In the genomic region with DNA sequence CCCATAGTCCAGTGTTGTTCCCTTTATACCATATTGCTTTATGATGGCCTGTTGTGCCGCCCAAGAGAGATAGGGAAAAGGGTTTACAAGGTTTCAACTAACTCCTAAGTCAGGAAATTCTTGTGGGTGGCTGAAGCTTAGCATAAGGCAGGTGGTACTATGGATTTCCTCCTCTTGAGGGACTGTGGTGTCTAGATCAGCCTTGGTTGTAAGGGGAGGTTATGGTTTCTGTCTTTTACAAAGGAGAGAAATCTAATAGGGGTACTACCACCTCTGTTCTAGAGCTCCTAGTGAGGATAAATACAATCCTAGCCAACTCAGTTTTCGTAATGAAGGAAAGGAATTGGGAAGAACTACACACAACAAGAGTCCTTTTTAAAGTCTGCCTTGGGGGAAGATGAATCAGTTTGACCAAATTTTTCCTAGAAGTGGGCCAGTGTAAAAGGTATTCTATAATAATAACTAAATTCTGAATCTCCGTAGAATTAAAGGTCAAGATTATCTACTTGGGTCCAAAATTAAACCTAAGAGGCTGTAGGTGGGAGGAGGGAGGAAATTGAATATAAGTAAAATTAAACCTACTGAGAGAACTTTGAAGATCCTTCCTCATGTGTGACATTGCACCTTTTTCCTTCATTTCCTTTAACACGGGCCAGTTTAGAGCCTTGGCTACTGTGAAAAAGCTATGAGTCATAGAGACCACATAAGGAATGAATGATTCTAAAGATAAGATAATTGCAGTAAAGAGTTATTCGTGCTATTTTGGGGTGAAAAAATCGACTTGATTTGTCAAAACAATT, we compare ENCODE assay signal across 1 cellular context.
TF ChIP-seq lines count a peak whose summit lies in the region.

No MANE protein-coding gene starts in this region.

TF ChIP-seq in GM12878, 131 proteins besides CTCF, POLR2A, EP300 and RAD21:
- TF ChIP-seq ASH2L (IDR thresholded peaks at IDR 0.05; ENCODE audit: borderline replicate concordance, low read depth) (no peak), CHD1 (IDR thresholded peaks at IDR 0.05; ENCODE audit: low read depth, low read length) (no peak), ESRRA (IDR thresholded peaks at IDR 0.05; ENCODE audit: low read length) (no peak), MYC (IDR thresholded peaks at IDR 0.05; ENCODE audit: insufficient read depth, insufficient read length, insufficient replicate concordance, low read length, severe bottlenecking) (no peak), MEF2B (IDR thresholded peaks at IDR 0.05; ENCODE audit: partially characterized antibody, poor library complexity, severe bottlenecking) (no peak), FOS (IDR thresholded peaks at IDR 0.05; ENCODE audit: borderline replicate concordance, extremely low read depth, insufficient read length) (no peak), GATAD2B (conservative IDR thresholded peaks at IDR 0.05; ENCODE audit: low read depth) (no peak), RCOR1 (conservative IDR thresholded peaks at IDR 0.05; ENCODE audit: low read depth, low read length) (no peak), STAT1 (conservative IDR thresholded peaks at IDR 0.05) (no peak), RBBP5 (conservative IDR thresholded peaks at IDR 0.05) (no peak)
- TF ChIP-seq, protein P1, sequence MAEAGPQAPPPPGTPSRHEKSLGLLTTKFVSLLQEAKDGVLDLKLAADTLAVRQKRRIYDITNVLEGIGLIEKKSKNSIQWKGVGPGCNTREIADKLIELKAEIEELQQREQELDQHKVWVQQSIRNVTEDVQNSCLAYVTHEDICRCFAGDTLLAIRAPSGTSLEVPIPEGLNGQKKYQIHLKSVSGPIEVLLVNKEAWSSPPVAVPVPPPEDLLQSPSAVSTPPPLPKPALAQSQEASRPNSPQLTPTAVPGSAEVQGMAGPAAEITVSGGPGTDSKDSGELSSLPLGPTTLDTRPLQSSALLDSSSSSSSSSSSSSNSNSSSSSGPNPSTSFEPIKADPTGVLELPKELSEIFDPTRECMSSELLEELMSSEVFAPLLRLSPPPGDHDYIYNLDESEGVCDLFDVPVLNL (IDR thresholded peaks at IDR 0.05; ENCODE audit: low read depth, low read length), result no peak
- TF ChIP-seq, protein P2, sequence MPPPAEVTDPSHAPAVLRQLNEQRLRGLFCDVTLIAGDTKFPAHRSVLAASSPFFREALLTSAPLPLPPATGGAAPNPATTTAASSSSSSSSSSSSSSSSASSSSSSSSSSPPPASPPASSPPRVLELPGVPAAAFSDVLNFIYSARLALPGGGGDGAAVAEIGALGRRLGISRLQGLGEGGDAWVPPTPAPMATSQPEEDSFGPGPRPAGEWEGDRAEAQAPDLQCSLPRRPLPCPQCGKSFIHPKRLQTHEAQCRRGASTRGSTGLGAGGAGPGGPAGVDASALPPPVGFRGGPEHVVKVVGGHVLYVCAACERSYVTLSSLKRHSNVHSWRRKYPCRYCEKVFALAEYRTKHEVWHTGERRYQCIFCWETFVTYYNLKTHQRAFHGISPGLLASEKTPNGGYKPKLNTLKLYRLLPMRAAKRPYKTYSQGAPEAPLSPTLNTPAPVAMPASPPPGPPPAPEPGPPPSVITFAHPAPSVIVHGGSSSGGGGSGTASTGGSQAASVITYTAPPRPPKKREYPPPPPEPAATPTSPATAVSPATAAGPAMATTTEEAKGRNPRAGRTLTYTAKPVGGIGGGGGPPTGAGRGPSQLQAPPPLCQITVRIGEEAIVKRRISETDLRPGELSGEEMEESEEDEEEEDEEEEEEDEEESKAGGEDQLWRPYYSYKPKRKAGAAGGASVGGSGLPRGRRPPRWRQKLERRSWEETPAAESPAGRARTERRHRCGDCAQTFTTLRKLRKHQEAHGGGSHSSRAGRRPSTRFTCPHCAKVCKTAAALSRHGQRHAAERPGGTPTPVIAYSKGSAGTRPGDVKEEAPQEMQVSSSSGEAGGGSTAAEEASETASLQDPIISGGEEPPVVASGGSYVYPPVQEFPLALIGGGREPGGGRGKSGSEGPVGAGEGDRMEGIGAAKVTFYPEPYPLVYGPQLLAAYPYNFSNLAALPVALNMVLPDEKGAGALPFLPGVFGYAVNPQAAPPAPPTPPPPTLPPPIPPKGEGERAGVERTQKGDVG (CRISPR knock-in tag; IDR thresholded peaks at IDR 0.05), result no peak
- TF ChIP-seq, protein P3, sequence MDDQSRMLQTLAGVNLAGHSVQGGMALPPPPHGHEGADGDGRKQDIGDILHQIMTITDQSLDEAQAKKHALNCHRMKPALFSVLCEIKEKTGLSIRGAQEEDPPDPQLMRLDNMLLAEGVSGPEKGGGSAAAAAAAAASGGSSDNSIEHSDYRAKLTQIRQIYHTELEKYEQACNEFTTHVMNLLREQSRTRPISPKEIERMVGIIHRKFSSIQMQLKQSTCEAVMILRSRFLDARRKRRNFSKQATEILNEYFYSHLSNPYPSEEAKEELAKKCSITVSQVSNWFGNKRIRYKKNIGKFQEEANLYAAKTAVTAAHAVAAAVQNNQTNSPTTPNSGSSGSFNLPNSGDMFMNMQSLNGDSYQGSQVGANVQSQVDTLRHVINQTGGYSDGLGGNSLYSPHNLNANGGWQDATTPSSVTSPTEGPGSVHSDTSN (IDR thresholded peaks at IDR 0.05; ENCODE audit: insufficient replicate concordance, low read depth, low read length), result no peak
- TF ChIP-seq, protein P4, sequence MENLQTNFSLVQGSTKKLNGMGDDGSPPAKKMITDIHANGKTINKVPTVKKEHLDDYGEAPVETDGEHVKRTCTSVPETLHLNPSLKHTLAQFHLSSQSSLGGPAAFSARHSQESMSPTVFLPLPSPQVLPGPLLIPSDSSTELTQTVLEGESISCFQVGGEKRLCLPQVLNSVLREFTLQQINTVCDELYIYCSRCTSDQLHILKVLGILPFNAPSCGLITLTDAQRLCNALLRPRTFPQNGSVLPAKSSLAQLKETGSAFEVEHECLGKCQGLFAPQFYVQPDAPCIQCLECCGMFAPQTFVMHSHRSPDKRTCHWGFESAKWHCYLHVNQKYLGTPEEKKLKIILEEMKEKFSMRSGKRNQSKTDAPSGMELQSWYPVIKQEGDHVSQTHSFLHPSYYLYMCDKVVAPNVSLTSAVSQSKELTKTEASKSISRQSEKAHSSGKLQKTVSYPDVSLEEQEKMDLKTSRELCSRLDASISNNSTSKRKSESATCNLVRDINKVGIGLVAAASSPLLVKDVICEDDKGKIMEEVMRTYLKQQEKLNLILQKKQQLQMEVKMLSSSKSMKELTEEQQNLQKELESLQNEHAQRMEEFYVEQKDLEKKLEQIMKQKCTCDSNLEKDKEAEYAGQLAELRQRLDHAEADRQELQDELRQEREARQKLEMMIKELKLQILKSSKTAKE (IDR thresholded peaks at IDR 0.05; ENCODE audit: low read depth, poor library complexity, severe bottlenecking), result no peak
- TF ChIP-seq, protein P5, sequence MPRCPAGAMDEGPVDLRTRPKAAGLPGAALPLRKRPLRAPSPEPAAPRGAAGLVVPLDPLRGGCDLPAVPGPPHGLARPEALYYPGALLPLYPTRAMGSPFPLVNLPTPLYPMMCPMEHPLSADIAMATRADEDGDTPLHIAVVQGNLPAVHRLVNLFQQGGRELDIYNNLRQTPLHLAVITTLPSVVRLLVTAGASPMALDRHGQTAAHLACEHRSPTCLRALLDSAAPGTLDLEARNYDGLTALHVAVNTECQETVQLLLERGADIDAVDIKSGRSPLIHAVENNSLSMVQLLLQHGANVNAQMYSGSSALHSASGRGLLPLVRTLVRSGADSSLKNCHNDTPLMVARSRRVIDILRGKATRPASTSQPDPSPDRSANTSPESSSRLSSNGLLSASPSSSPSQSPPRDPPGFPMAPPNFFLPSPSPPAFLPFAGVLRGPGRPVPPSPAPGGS (IDR thresholded peaks at IDR 0.05; ENCODE audit: borderline replicate concordance, insufficient read depth, low read depth, low read length, poor library complexity, severe bottlenecking), result no peak
- TF ChIP-seq, protein P6, sequence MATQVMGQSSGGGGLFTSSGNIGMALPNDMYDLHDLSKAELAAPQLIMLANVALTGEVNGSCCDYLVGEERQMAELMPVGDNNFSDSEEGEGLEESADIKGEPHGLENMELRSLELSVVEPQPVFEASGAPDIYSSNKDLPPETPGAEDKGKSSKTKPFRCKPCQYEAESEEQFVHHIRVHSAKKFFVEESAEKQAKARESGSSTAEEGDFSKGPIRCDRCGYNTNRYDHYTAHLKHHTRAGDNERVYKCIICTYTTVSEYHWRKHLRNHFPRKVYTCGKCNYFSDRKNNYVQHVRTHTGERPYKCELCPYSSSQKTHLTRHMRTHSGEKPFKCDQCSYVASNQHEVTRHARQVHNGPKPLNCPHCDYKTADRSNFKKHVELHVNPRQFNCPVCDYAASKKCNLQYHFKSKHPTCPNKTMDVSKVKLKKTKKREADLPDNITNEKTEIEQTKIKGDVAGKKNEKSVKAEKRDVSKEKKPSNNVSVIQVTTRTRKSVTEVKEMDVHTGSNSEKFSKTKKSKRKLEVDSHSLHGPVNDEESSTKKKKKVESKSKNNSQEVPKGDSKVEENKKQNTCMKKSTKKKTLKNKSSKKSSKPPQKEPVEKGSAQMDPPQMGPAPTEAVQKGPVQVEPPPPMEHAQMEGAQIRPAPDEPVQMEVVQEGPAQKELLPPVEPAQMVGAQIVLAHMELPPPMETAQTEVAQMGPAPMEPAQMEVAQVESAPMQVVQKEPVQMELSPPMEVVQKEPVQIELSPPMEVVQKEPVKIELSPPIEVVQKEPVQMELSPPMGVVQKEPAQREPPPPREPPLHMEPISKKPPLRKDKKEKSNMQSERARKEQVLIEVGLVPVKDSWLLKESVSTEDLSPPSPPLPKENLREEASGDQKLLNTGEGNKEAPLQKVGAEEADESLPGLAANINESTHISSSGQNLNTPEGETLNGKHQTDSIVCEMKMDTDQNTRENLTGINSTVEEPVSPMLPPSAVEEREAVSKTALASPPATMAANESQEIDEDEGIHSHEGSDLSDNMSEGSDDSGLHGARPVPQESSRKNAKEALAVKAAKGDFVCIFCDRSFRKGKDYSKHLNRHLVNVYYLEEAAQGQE (IDR thresholded peaks at IDR 0.05; ENCODE audit: low read depth, low read length), result no peak
- TF ChIP-seq, protein P7, sequence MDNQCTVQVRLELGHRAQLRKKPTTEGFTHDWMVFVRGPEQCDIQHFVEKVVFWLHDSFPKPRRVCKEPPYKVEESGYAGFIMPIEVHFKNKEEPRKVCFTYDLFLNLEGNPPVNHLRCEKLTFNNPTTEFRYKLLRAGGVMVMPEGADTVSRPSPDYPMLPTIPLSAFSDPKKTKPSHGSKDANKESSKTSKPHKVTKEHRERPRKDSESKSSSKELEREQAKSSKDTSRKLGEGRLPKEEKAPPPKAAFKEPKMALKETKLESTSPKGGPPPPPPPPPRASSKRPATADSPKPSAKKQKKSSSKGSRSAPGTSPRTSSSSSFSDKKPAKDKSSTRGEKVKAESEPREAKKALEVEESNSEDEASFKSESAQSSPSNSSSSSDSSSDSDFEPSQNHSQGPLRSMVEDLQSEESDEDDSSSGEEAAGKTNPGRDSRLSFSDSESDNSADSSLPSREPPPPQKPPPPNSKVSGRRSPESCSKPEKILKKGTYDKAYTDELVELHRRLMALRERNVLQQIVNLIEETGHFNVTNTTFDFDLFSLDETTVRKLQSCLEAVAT (IDR thresholded peaks at IDR 0.05), result no peak
